In genomic region chr5:74415695-74416102, GRCh38 we compare ENCODE assay signal across 15 cellular contexts.
DNase-seq lines count a peak whose midpoint lies in the region; ATAC-seq and TF ChIP-seq lines count a peak whose summit lies in the region.
"Had no signal": no experiment of that assay in that cellular context is flagged by ENCODE, and none has a peak within 500 bp of the region (broad histone marks: within the 10 kb centered on the region; RNA-seq: fewer than 3 reads in every experiment).

No MANE protein-coding gene starts in this region.

- H3K4me1 Mint-ChIP-seq in chondrocyte (ENCODE audit: low read depth): peaks cover 8% of the 10 kb centered on the region
- peaks cover 70% of the 10 kb centered on the region for H3K4me1 Mint-ChIP-seq in mesothelial cell of epicardium
- no peaks in the 10 kb centered on the region for H3K4me1 Mint-ChIP-seq in activated naive CD8-positive, alpha-beta T cell treated with anti-CD3 and anti-CD28 coated beads for 36 hours
- H3K4me1 Mint-ChIP-seq in T-helper 17 cell: no peaks in the 10 kb centered on the region
- H3K4me1 Mint-ChIP-seq: stimulated activated naive B cell treated with anti-CD40 and anti-IgM and Interleukin-4, amounts not matched to agents 10 μg/mL and 1 μg/mL and 100 μg/mL, for 72 hours had no signal

- H3K9me3 Mint-ChIP-seq in chondrocyte (ENCODE audit: low read depth) (no peaks in the 10 kb centered on the region), mesothelial cell of epicardium (no peaks in the 10 kb centered on the region)
- H3K9me3 Mint-ChIP-seq in activated naive CD8-positive, alpha-beta T cell treated with anti-CD3 and anti-CD28 coated beads for 36 hours: no peaks in the 10 kb centered on the region
- H3K9me3 Mint-ChIP-seq: stimulated activated naive B cell treated with anti-CD40 and anti-IgM and Interleukin-4, amounts not matched to agents 10 μg/mL and 1 μg/mL and 100 μg/mL, for 72 hours had no signal

- H3K9me3 ChIP-seq in T-helper 17 cell (ENCODE audit: control insufficient read depth, low read length, poor library complexity, severe bottlenecking): no peaks in the 10 kb centered on the region
- H3K9me3 ChIP-seq: BLaER1 had no signal

- H3K4me3 Mint-ChIP-seq in chondrocyte (ENCODE audit: unreplicated experiment) (no peak overlapping the region), mesothelial cell of epicardium (no peak overlapping the region), T-helper 17 cell (no peak overlapping the region)
- H3K4me3 Mint-ChIP-seq in activated naive CD8-positive, alpha-beta T cell treated with anti-CD3 and anti-CD28 coated beads for 36 hours: no peak overlapping the region
- H3K4me3 Mint-ChIP-seq: activated naive CD8-positive, alpha-beta T cell; stimulated activated naive B cell treated with anti-CD40 and anti-IgM and Interleukin-4, amounts not matched to agents 10 μg/mL and 1 μg/mL and 100 μg/mL, for 72 hours had no signal

- ATAC-seq in T-helper 17 cell: no peak
- ATAC-seq: PC-3; stimulated activated naive B cell treated with anti-CD40 and anti-IgM and Interleukin-4, amounts not matched to agents 10 μg/mL and 1 μg/mL and 100 μg/mL, for 72 hours had no signal

- no peaks in the 10 kb centered on the region for H3K27me3 Mint-ChIP-seq in chondrocyte (ENCODE audit: low read depth)
- H3K27me3 Mint-ChIP-seq in mesothelial cell of epicardium (ENCODE audit: low read depth): no peaks in the 10 kb centered on the region
- peaks cover 30% of the 10 kb centered on the region for H3K27me3 Mint-ChIP-seq in activated naive CD8-positive, alpha-beta T cell treated with anti-CD3 and anti-CD28 coated beads for 36 hours
- peaks cover 64% of the 10 kb centered on the region for H3K27me3 Mint-ChIP-seq in T-helper 17 cell

- no peak for TF ChIP-seq CTCF in chondrocyte (IDR thresholded peaks at IDR 0.05)
- TF ChIP-seq CTCF in mesothelial cell of epicardium (IDR thresholded peaks at IDR 0.05; ENCODE audit: unreplicated experiment): no peak

- peaks cover 1% of the 10 kb centered on the region for H3K36me3 Mint-ChIP-seq in chondrocyte (ENCODE audit: low read depth)
- H3K36me3 Mint-ChIP-seq in mesothelial cell of epicardium: no peaks in the 10 kb centered on the region
- no peaks in the 10 kb centered on the region for H3K36me3 Mint-ChIP-seq in activated naive CD8-positive, alpha-beta T cell treated with anti-CD3 and anti-CD28 coated beads for 36 hours
- peaks cover 5% of the 10 kb centered on the region for H3K36me3 Mint-ChIP-seq in T-helper 17 cell (ENCODE audit: low read depth)
- H3K36me3 Mint-ChIP-seq: activated naive CD8-positive, alpha-beta T cell; stimulated activated naive B cell treated with anti-CD40 and anti-IgM and Interleukin-4, amounts not matched to agents 10 μg/mL and 1 μg/mL and 100 μg/mL, for 72 hours had no signal

- DNase-seq in DMS 273 treated with DMSO at 0.1 percent for 48 hours (lab: John Stamatoyannopoulos, UW) (peak; percentile 13), NCI-H446 treated with DMSO at 0.1 percent for 48 hours (lab: John Stamatoyannopoulos, UW) (peak; percentile 17), chondrocyte (ENCODE audit: low spot score) (no peak), mesothelial cell of epicardium (ENCODE audit: low spot score in 2 of 2, unreplicated experiment in 2 of 2) (no peak), T-helper 17 cell (no peak), T-helper 9 cell (no peak)
- no peak for DNase-seq in activated naive CD8-positive, alpha-beta T cell treated with anti-CD3 and anti-CD28 coated beads for 36 hours
- DNase-seq in activated CD4-positive, CD25-positive, alpha-beta regulatory T cell treated with anti-CD3 and anti-CD28 coated beads, Interleukin-2, amount 50 U/mL, for 72 hours: no peak
- DNase-seq: cortex of kidney; NCI-H1105 treated with DMSO at 0.1 percent for 48 hours; occipital lobe; PC-3; stimulated activated naive B cell treated with anti-CD40 and anti-IgM and Interleukin-4, amounts not matched to agents 10 μg/mL and 1 μg/mL and 100 μg/mL, for 72 hours had no signal

- H3K27ac Mint-ChIP-seq in chondrocyte (ENCODE audit: unreplicated experiment): peak overlapping the region; percentile 6
- H3K27ac Mint-ChIP-seq in mesothelial cell of epicardium: peak overlapping the region; percentile 3
- no peak overlapping the region for H3K27ac Mint-ChIP-seq in activated naive CD8-positive, alpha-beta T cell treated with anti-CD3 and anti-CD28 coated beads for 36 hours
- no peak overlapping the region for H3K27ac Mint-ChIP-seq in T-helper 17 cell
- H3K27ac Mint-ChIP-seq: activated naive CD8-positive, alpha-beta T cell; stimulated activated naive B cell treated with anti-CD40 and anti-IgM and Interleukin-4, amounts not matched to agents 10 μg/mL and 1 μg/mL and 100 μg/mL, for 72 hours had no signal

Comparison
In these comparisons a context has a peak if more than half of its experiments do, and no peak if none do; other contexts are left out.
1. DNase-seq: peak in DMS 273 treated with DMSO at 0.1 percent for 48 hours (single experiment) and NCI-H446 treated with DMSO at 0.1 percent for 48 hours (single experiment); none in chondrocyte (single experiment), mesothelial cell of epicardium (0 of 2), activated naive CD8-positive, alpha-beta T cell treated with anti-CD3 and anti-CD28 coated beads for 36 hours (single experiment), T-helper 17 cell (0 of 3), activated CD4-positive, CD25-positive, alpha-beta regulatory T cell treated with anti-CD3 and anti-CD28 coated beads, Interleukin-2, amount 50 U/mL, for 72 hours (single experiment) and T-helper 9 cell (single experiment).
2. H3K27ac Mint-ChIP-seq: peak in chondrocyte (single experiment) and mesothelial cell of epicardium (single experiment); none in activated naive CD8-positive, alpha-beta T cell treated with anti-CD3 and anti-CD28 coated beads for 36 hours (single experiment) and T-helper 17 cell (single experiment).